24 cellular contexts compared by ENCODE assay signal in the genomic region with DNA sequence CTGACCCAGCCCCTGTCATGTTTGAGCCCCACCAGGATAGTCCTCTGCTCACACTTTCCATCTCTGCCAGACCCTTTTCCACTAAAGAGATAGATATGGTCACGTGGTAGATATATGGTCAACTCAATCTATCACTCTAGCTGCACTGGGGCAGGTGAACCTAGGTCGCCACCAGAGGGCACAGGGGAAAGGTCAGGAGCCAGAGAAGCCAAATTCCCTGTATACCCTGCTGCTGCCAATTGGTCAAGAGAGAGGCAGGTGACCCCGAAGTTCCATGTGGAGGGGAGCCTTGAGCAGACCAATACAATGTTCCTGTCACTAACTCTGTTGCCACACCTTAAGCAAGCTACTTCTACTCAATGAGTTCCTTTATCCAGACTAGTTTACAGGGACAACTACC.
"Had no signal": no experiment of that assay in that cellular context is flagged by ENCODE, and none has a peak within 500 bp of the region (broad histone marks: within the 10 kb centered on the region; RNA-seq: fewer than 3 reads in every experiment).

No MANE protein-coding gene starts in this region.

- ATAC-seq: activated CD8-positive, alpha-beta T cell treated with anti-CD3 and anti-CD28 coated beads for 36 hours; activated T-cell treated with anti-CD3 and anti-CD28 coated beads, Interleukin-2, amount 50 U/mL, for 72 hours had no signal

- H3K27ac ChIP-seq: adrenal gland, KMS-11 had no signal

- H3K4me1 Mint-ChIP-seq: activated naive CD4-positive, alpha-beta T cell treated with anti-CD3 and anti-CD28 coated beads, Interleukin-2, amount 10 ng/mL, durations not matched to agents 7 days and 5 days; activated naive CD8-positive, alpha-beta T cell treated with anti-CD3 and anti-CD28 coated beads, Interleukin-2, amount 10 ng/mL, durations not matched to agents 7 days and 5 days had no signal

- H3K36me3 Mint-ChIP-seq: activated naive CD4-positive, alpha-beta T cell treated with anti-CD3 and anti-CD28 coated beads, Interleukin-2, amount 10 ng/mL, durations not matched to agents 7 days and 5 days; activated naive CD8-positive, alpha-beta T cell treated with anti-CD3 and anti-CD28 coated beads, Interleukin-2, amount 10 ng/mL, durations not matched to agents 7 days and 5 days had no signal

- H3K36me3 ChIP-seq: adrenal gland, MG63 had no signal

- H3K4me3 Mint-ChIP-seq: activated CD8-positive, alpha-beta T cell treated with anti-CD3 and anti-CD28 coated beads for 36 hours; activated naive CD4-positive, alpha-beta T cell treated with anti-CD3 and anti-CD28 coated beads, Interleukin-2, amount 10 ng/mL, durations not matched to agents 7 days and 5 days; activated naive CD8-positive, alpha-beta T cell treated with anti-CD3 and anti-CD28 coated beads, Interleukin-2, amount 10 ng/mL, durations not matched to agents 7 days and 5 days; activated T-cell treated with anti-CD3 and anti-CD28 coated beads, Interleukin-2, amount 50 U/mL, for 72 hours; T-helper 1 cell treated with Interleukin-12 subunit alpha and Interleukin-12 subunit beta and Interleukin-4 antibody, amounts not matched to agents 30 μg/mL and 1 μg/mL, for 36 hours had no signal

- H3K4me3 ChIP-seq: adrenal gland, MG63 had no signal

- H3K27ac Mint-ChIP-seq: activated CD8-positive, alpha-beta T cell treated with anti-CD3 and anti-CD28 coated beads for 36 hours; activated naive CD4-positive, alpha-beta T cell treated with anti-CD3 and anti-CD28 coated beads, Interleukin-2, amount 10 ng/mL, durations not matched to agents 7 days and 5 days; activated naive CD8-positive, alpha-beta T cell treated with anti-CD3 and anti-CD28 coated beads, Interleukin-2, amount 10 ng/mL, durations not matched to agents 7 days and 5 days; activated T-cell treated with anti-CD3 and anti-CD28 coated beads, Interleukin-2, amount 50 U/mL, for 72 hours; activated T-helper 2 cell treated with anti-CD3 and anti-CD28 coated beads, Interferon-gamma antibody, Interleukin-2, Interleukin-4, amounts not matched to agents 10 μg/mL and 5 μg/mL and 100 μg/mL, durations not matched to agents 14 hours and 24 hours and 36 hours; T-helper 1 cell treated with Interleukin-12 subunit alpha and Interleukin-12 subunit beta and Interleukin-4 antibody, amounts not matched to agents 30 μg/mL and 1 μg/mL, for 36 hours had no signal

- H3K27me3 Mint-ChIP-seq: activated naive CD4-positive, alpha-beta T cell treated with anti-CD3 and anti-CD28 coated beads, Interleukin-2, amount 10 ng/mL, durations not matched to agents 7 days and 5 days had no signal

- H3K9me3 Mint-ChIP-seq: activated naive CD8-positive, alpha-beta T cell treated with anti-CD3 and anti-CD28 coated beads, Interleukin-2, amount 10 ng/mL, durations not matched to agents 7 days and 5 days; activated T-helper 2 cell treated with anti-CD3 and anti-CD28 coated beads, Interferon-gamma antibody, Interleukin-2, Interleukin-4, amounts not matched to agents 10 μg/mL and 5 μg/mL and 100 μg/mL, durations not matched to agents 14 hours and 24 hours and 36 hours; T-helper 1 cell treated with Interleukin-12 subunit alpha and Interleukin-12 subunit beta and Interleukin-4 antibody, amounts not matched to agents 30 μg/mL and 1 μg/mL, for 36 hours had no signal

- H3K9me3 ChIP-seq: MG63 had no signal

- H3K4me1 ChIP-seq: adrenal gland had no signal

- DNase-seq: activated CD4-positive, alpha-beta T cell treated with anti-CD3 and anti-CD28 coated beads, Interleukin-2, amount 50 U/mL, for 1 hour; activated CD4-positive, CD25-positive, alpha-beta regulatory T cell; activated CD8-positive, alpha-beta memory T cell treated with anti-CD3 and anti-CD28 coated beads, Interleukin-2, amount 50 U/mL, for 4 hours; activated CD8-positive, alpha-beta T cell treated with anti-CD3 and anti-CD28 coated beads for 36 hours; activated gamma-delta T cell treated with Interleukin-2 at 50 U/mL for 16 hours; activated naive CD4-positive, alpha-beta T cell treated with anti-CD3 and anti-CD28 coated beads, Interleukin-2, amount 10 ng/mL, durations not matched to agents 7 days and 5 days; activated naive CD8-positive, alpha-beta T cell treated with anti-CD3 and anti-CD28 coated beads, Interleukin-2, amount 10 ng/mL, durations not matched to agents 7 days and 5 days; activated T-cell treated with anti-CD3 and anti-CD28 coated beads, Interleukin-2, amount 50 U/mL, for 72 hours; adrenal gland; cerebellar nuclear complex; MG63; MV-4-11; NCI-H1092 treated with DMSO at 0.1 percent for 48 hours; NCI-H1417 treated with DMSO at 0.1 percent for 48 hours; NCI-H1694 treated with DMSO at 0.1 percent for 48 hours; NCI-H2029 treated with DMSO at 0.1 percent for 48 hours; NCI-H345; NCI-H510A treated with DMSO at 0.1 percent for 48 hours; NCI-H69; SHP77 treated with DMSO at 0.1 percent for 48 hours; T-helper 9 cell had no signal
